Comparison of ENCODE assay signal across 2 cellular contexts in the genomic region with DNA sequence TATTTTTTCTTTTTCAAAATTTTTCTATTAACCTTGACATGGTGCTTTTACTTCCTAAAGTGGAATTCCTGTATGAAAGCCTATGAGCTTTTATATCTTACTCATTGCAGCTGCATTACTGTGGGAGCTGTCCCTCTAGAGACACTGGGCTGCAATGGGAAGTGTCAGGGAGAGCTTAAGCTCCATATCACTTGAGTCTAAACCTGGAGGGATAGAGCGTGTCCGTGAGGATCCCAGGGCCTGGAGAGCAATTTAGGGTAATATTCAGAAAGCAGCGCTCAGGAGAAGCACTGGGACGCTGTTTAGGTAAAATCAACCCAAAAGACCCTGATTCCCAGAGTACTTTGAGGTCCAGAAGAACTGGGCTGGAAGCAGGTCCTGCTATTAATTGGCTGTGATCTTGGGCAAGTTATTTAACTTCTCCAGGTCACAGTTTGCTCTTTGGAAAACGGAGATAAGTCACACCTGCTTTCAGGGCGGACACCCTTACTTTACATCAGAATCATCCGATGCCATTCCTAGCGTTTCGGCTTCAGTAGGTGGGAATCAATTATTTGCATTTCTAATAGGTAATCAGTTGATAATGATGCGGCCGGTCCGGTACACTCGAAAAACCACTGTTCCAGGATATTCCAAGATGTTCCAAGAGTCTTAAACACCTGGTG.
TF ChIP-seq lines count a peak whose summit lies in the region.

No MANE protein-coding gene starts in this region.

TF ChIP-seq in HEK293, 187 proteins besides CTCF, POLR2A, EP300 and RAD21:
- no peak for TF ChIP-seq HIC1 (tag by site-specific recombination; IDR thresholded peaks at IDR 0.05)
- TF ChIP-seq ZBTB44 (tag by site-specific recombination; IDR thresholded peaks at IDR 0.05) = no peak
- no peak for TF ChIP-seq ZNF10 (tag by site-specific recombination; IDR thresholded peaks at IDR 0.05)
- peak; percentile 67 for TF ChIP-seq ZNF600 (tag by site-specific recombination; IDR thresholded peaks at IDR 0.05)
- TF ChIP-seq, protein P1, sequence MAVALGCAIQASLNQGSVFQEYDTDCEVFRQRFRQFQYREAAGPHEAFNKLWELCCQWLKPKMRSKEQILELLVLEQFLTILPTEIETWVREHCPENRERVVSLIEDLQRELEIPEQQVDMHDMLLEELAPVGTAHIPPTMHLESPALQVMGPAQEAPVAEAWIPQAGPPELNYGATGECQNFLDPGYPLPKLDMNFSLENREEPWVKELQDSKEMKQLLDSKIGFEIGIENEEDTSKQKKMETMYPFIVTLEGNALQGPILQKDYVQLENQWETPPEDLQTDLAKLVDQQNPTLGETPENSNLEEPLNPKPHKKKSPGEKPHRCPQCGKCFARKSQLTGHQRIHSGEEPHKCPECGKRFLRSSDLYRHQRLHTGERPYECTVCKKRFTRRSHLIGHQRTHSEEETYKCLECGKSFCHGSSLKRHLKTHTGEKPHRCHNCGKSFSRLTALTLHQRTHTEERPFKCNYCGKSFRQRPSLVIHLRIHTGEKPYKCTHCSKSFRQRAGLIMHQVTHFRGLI (tag by site-specific recombination; IDR thresholded peaks at IDR 0.05) = no peak
- no peak for TF ChIP-seq IKZF3 (tag by site-specific recombination; IDR thresholded peaks at IDR 0.05)
- no peak for TF ChIP-seq ZFP3 (tag by site-specific recombination; IDR thresholded peaks at IDR 0.05; ENCODE audit: low read depth)
- no peak for TF ChIP-seq ZNF670 (tag by site-specific recombination; IDR thresholded peaks at IDR 0.05; ENCODE audit: low read depth)
- TF ChIP-seq ZNF48 (tag by site-specific recombination; IDR thresholded peaks at IDR 0.05) = no peak
TF ChIP-seq in HEK293: peak in this region for 1.

TF ChIP-seq in K562, 482 proteins besides CTCF, POLR2A, EP300 and RAD21 (continued from another document):
- peak; percentile 51 for TF ChIP-seq DACH1 (IDR thresholded peaks at IDR 0.05; ENCODE audit: partially characterized antibody)
